Comparison of ENCODE assay signal across 11 cellular contexts in genomic region chr1:148372731-148373130, GRCh38.
DNase-seq lines count a peak whose midpoint lies in the region; ATAC-seq, FAIRE-seq and TF ChIP-seq lines count a peak whose summit lies in the region.
"Had no signal": no experiment of that assay in that cellular context is flagged by ENCODE, and none has a peak within 500 bp of the region (broad histone marks: within the 10 kb centered on the region; RNA-seq: fewer than 3 reads in every experiment).

No MANE protein-coding gene starts in this region.

- H3K4me2 ChIP-seq in astrocyte (ENCODE audit: low read length), result peak overlapping the region; percentile 13

- in situ Hi-C loops in Caki2 (cut with HindIII; ENCODE audit: low pct_unique_long_range_greater_than_20kb, low sequenced_read_pairs), result no loop called here

- intact Hi-C loops in natural killer cell (cut with micrococcal nuclease), result loop anchor here (1.0 kb wide), 1 partner anchor 16 kb away; no protein-coding TSS in a partner anchor

- H2AFZ ChIP-seq in astrocyte (ENCODE audit: low read depth, low read length), result no peak overlapping the region

- H3K27me3 Mint-ChIP-seq in T-cell (no peaks in the 10 kb centered on the region), astrocyte (ENCODE audit: low read depth, unreplicated experiment) (no peaks in the 10 kb centered on the region), natural killer cell (ENCODE audit: low read depth in 2 of 2) (no peaks in the 10 kb centered on the region)
- H3K27me3 Mint-ChIP-seq: IgD-negative memory B cell had no signal

- H3K9ac ChIP-seq in astrocyte (ENCODE audit: low read length), result no peak overlapping the region

- H3K36me3 ChIP-seq in astrocyte (ENCODE audit: insufficient read depth, low read length), result no peaks in the 10 kb centered on the region
- H3K36me3 ChIP-seq: right lobe of liver had no signal

- H3K9me3 Mint-ChIP-seq in T-cell, result no peaks in the 10 kb centered on the region
- no peaks in the 10 kb centered on the region for H3K9me3 Mint-ChIP-seq in astrocyte (ENCODE audit: unreplicated experiment)
- H3K9me3 Mint-ChIP-seq in natural killer cell, result no peaks in the 10 kb centered on the region
- H3K9me3 Mint-ChIP-seq: IgD-negative memory B cell had no signal

- FAIRE-seq in astrocyte (lab: Jason Lieb, UNC), result no peak

- no peaks in the 10 kb centered on the region for H3K27me3 ChIP-seq in astrocyte (ENCODE audit: insufficient read depth, low read length)
- H3K27me3 ChIP-seq: right lobe of liver had no signal

- H3K27ac ChIP-seq in astrocyte (ENCODE audit: low read depth, low read length), result no peak overlapping the region
- H3K27ac ChIP-seq: right lobe of liver had no signal

- DNase-seq in Caki2 (ENCODE audit: low read depth) (peak; percentile 12), T-cell (peak in 30 of 34 experiments; percentile 16 to 68 (median 47)), astrocyte (ENCODE audit: low read depth) (no peak), natural killer cell (peak; percentile 29), SKM-1 treated with dmso at 0.1 percent for 144 hours (lab: John Stamatoyannopoulos, UW; ENCODE audit: unreplicated experiment) (no peak), iPS-NIHi7 (ENCODE audit: extremely low spot score) (no peak)
- DNase-seq: right lobe of liver had no signal

- TF ChIP-seq CTCF in astrocyte (IDR thresholded peaks at IDR 0.05; ENCODE audit: insufficient read depth, low read depth, low read length), result no peak
- TF ChIP-seq CTCF in natural killer cell (IDR thresholded peaks at IDR 0.05), result no peak

- H3K4me1 Mint-ChIP-seq in T-cell (peaks cover 49 to 54% (median 50%) of the 10 kb centered on the region in 3 donors), astrocyte (ENCODE audit: low read depth, unreplicated experiment) (peaks cover 19% of the 10 kb centered on the region), natural killer cell (peaks cover 23 to 24% of the 10 kb centered on the region in 2 donors)

- POLR2A ChIA-PET in T-cell (lab: Charles Lee), result interaction anchor here (0.5 to 1.8 kb wide), 5 partner anchors 16 to 29 kb away, joined by 3 to 11 read pairs (median 4); no protein-coding TSS in a partner anchor

- peaks cover 17% of the 10 kb centered on the region for H3K4me1 ChIP-seq in astrocyte (ENCODE audit: insufficient read depth, low read length)
- H3K4me1 ChIP-seq: right lobe of liver had no signal

- ATAC-seq in T-cell (replicated peaks in 1 of 4) (peak; percentile 65 to 78 (median 71)), natural killer cell (peak; percentile 66 to 90 (median 78)), GM18873 (IDR thresholded peaks at IDR 0.05; ENCODE audit: low FRiP score, unreplicated experiment) (no peak), HG03175 (IDR thresholded peaks at IDR 0.05; ENCODE audit: unreplicated experiment) (no peak)
- ATAC-seq: Right ventricle myocardium inferior had no signal

- no peaks in the 10 kb centered on the region for H4K20me1 ChIP-seq in astrocyte (ENCODE audit: insufficient read depth, low read length)

- CTCF ChIA-PET in T-cell (lab: Charles Lee), result interaction anchor here in 1 of 2 donors (0.6 to 1.9 kb wide), 6 partner anchors 13 to 109 kb away, joined by 3 to 10 read pairs (median 3); no protein-coding TSS in a partner anchor

- H3K4me3 ChIP-seq in astrocyte (ENCODE audit: insufficient read depth, low read depth, low read length), result no peak overlapping the region
- H3K4me3 ChIP-seq: right lobe of liver had no signal

- no peaks in the 10 kb centered on the region for H3K36me3 Mint-ChIP-seq in T-cell
- H3K36me3 Mint-ChIP-seq in astrocyte (ENCODE audit: low read depth, unreplicated experiment), result no peaks in the 10 kb centered on the region
- no peaks in the 10 kb centered on the region for H3K36me3 Mint-ChIP-seq in natural killer cell
- H3K36me3 Mint-ChIP-seq: IgD-negative memory B cell had no signal

- peak overlapping the region; percentile 71 to 78 (median 72) for H3K4me3 Mint-ChIP-seq in T-cell
- H3K4me3 Mint-ChIP-seq in astrocyte (ENCODE audit: unreplicated experiment), result peak overlapping the region; percentile 8
- H3K4me3 Mint-ChIP-seq in natural killer cell, result peak overlapping the region; percentile 87

- H3K79me2 ChIP-seq in astrocyte (ENCODE audit: insufficient read depth, low read length), result no peaks in the 10 kb centered on the region

- no peaks in the 10 kb centered on the region for H3K9me3 ChIP-seq in astrocyte (ENCODE audit: insufficient read depth, low read depth, low read length)
- H3K9me3 ChIP-seq: right lobe of liver had no signal

- H3K27ac Mint-ChIP-seq in T-cell (peak overlapping the region; percentile 95 to 98), astrocyte (ENCODE audit: unreplicated experiment) (no peak overlapping the region), natural killer cell (peak overlapping the region; percentile 92 to 95)

Comparison
In these comparisons a context has a peak if more than half of its experiments do, and no peak if none do; other contexts are left out.
1. DNase-seq: peak in Caki2 (single experiment), T-cell (30 of 34) and natural killer cell (single experiment); none in astrocyte (single experiment), SKM-1 treated with dmso at 0.1 percent for 144 hours (single experiment) and iPS-NIHi7 (single experiment).
2. ATAC-seq: peak in T-cell (4 of 4) and natural killer cell (3 of 3); none in GM18873 (single experiment) and HG03175 (single experiment).
3. H3K4me3 Mint-ChIP-seq: peak in every context shown above with its lines; median percentile 87 in natural killer cell; 72 in T-cell; 8 in astrocyte.